Comparison of ENCODE assay signal across 9 cellular contexts in the genomic region with DNA sequence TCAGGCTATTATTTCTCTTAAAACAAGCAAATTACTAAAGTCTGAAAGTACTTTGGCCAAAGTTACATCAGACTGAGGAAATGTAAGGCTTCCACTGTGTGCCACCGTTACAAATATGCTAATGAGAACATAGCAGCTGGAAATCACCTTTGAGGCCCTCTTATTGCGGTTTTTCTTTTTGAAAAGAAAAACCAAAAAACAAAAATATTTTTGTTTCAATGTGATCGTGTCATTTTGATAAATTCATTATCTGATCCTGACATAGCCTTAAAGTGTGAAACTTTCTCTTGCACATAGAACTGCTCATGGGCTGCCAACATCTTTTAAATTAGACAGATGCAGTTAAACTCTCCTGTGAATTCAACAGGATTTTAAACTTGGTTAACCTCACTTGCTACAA. TPM values are rescaled to one million over a fixed set of nuclear protein-coding genes. Genes with fewer than 3 reads are reported as not detected.
DNase-seq lines count a peak whose midpoint lies in the region; ATAC-seq and TF ChIP-seq lines count a peak whose summit lies in the region.
"Had no signal": no experiment of that assay in that cellular context is flagged by ENCODE, and none has a peak within 500 bp of the region (broad histone marks: within the 10 kb centered on the region; RNA-seq: fewer than 3 reads in every experiment).

No MANE protein-coding gene starts in this region.

- intact Hi-C loops in left ventricle myocardium superior (cut with micrococcal nuclease) (no loop called here), Caco-2 (cut with micrococcal nuclease; ENCODE audit: unreplicated experiment) (no loop called here)

- no peaks in the 10 kb centered on the region for H3K27me3 Mint-ChIP-seq in central memory CD8-positive, alpha-beta T cell
- H3K27me3 Mint-ChIP-seq in Caco-2 (ENCODE audit: insufficient read depth, unreplicated experiment), result no peaks in the 10 kb centered on the region

- peak overlapping the region; percentile 48 for H3K4me3 Mint-ChIP-seq in central memory CD8-positive, alpha-beta T cell
- no peak overlapping the region for H3K4me3 Mint-ChIP-seq in Caco-2 (ENCODE audit: unreplicated experiment)

- POLR2A ChIA-PET in Caco-2 (lab: Charles Lee), result no interaction called here

- no peaks in the 10 kb centered on the region for H3K9me3 Mint-ChIP-seq in central memory CD8-positive, alpha-beta T cell
- no peaks in the 10 kb centered on the region for H3K9me3 Mint-ChIP-seq in Caco-2 (ENCODE audit: unreplicated experiment)

- no peak overlapping the region for H3K4me3 ChIP-seq in Caco-2 (ENCODE audit: low read depth, low read length)

- no peaks in the 10 kb centered on the region for H3K9me3 ChIP-seq in Caco-2

- no TSS peak for BruUV-seq in Caco-2 (replicated peaks; lab: Mats Ljungman, UMichigan)

- CTCF ChIA-PET in Caco-2 (lab: Charles Lee), result no interaction called here

- peaks cover 17% of the 10 kb centered on the region for H3K36me3 Mint-ChIP-seq in central memory CD8-positive, alpha-beta T cell (ENCODE audit: insufficient read depth)
- no peaks in the 10 kb centered on the region for H3K36me3 Mint-ChIP-seq in Caco-2 (ENCODE audit: insufficient read depth, unreplicated experiment)

- ATAC-seq in GM18517 (IDR thresholded peaks at IDR 0.05; ENCODE audit: unreplicated experiment) (peak; percentile 34), GM21526 (IDR thresholded peaks at IDR 0.05; ENCODE audit: low FRiP score, unreplicated experiment) (peak; percentile 29), HG03457 (IDR thresholded peaks at IDR 0.05; ENCODE audit: unreplicated experiment) (peak; percentile 31), left ventricle myocardium superior (no peak)
- ATAC-seq in central memory CD8-positive, alpha-beta T cell (replicated peaks; ENCODE audit: extremely low read depth, poor library complexity, severe bottlenecking), result peak; percentile 56

- TF ChIP-seq CTCF in Caco-2 (IDR thresholded peaks at IDR 0.05; ENCODE audit: insufficient read depth in 1 of 2, low read depth in 1 of 2, low read length in 1 of 2, severe bottlenecking in 1 of 2, unreplicated experiment in 1 of 2), result no peak

- H3K36me3 ChIP-seq in Caco-2 (ENCODE audit: control insufficient read depth, insufficient read depth, low read length), result no peaks in the 10 kb centered on the region

- H3K27me3 ChIP-seq in Caco-2 (replicated peaks; ENCODE audit: control insufficient read depth, insufficient read depth, low read length), result no peaks in the 10 kb centered on the region

- peak overlapping the region; percentile 56 for H3K27ac Mint-ChIP-seq in central memory CD8-positive, alpha-beta T cell (ENCODE audit: low read depth)
- H3K27ac Mint-ChIP-seq in Caco-2 (ENCODE audit: unreplicated experiment), result no peak overlapping the region

- DNase-seq in central memory CD8-positive, alpha-beta T cell (ENCODE audit: low spot score in 2 of 2), result no peak
- DNase-seq in left ventricle myocardium superior (no peak), Caco-2 (no peak), NCI-H128 (lab: John Stamatoyannopoulos, UW; ENCODE audit: unreplicated experiment) (no peak)
- no peak for DNase-seq in activated CD8-positive, alpha-beta memory T cell treated with anti-CD3 and anti-CD28 coated beads for 24 hours
- DNase-seq: stimulated activated CD4-positive, alpha-beta T cell treated with anti-CD3 and anti-CD28 coated beads, Interleukin-15, amount 100 ng/mL, for 24 hours had no signal

- peaks cover 54% of the 10 kb centered on the region for H3K4me1 Mint-ChIP-seq in central memory CD8-positive, alpha-beta T cell
- peaks cover 9% of the 10 kb centered on the region for H3K4me1 Mint-ChIP-seq in Caco-2 (ENCODE audit: low read depth, unreplicated experiment)

- peaks cover 8% of the 10 kb centered on the region for H3K4me1 ChIP-seq in Caco-2

RNA-seq across cellular contexts. Expression of a gene that starts 2.8 kb away (rescaled TPM):
- 32.2 TPM for total RNA-seq in left ventricle myocardium superior
- total RNA-seq in Caco-2 (2022), result 4.6 and 5.1 TPM in 2 replicates

RNA-seq across cellular contexts. Expression of a gene that starts 8.7 kb away (rescaled TPM):
- total RNA-seq in left ventricle myocardium superior (5.1 TPM), Caco-2 (2022) (4.9 and 6.9 TPM in 2 replicates)

RNA-seq across cellular contexts. Expression of a gene that starts 56.9 kb away (rescaled TPM):
- total RNA-seq in left ventricle myocardium superior, result 10.2 TPM
- 19.1 and 24.0 TPM in 2 replicates for total RNA-seq in Caco-2 (2022)
